ENCODE assay signal across 14 cellular contexts in the genomic region with DNA sequence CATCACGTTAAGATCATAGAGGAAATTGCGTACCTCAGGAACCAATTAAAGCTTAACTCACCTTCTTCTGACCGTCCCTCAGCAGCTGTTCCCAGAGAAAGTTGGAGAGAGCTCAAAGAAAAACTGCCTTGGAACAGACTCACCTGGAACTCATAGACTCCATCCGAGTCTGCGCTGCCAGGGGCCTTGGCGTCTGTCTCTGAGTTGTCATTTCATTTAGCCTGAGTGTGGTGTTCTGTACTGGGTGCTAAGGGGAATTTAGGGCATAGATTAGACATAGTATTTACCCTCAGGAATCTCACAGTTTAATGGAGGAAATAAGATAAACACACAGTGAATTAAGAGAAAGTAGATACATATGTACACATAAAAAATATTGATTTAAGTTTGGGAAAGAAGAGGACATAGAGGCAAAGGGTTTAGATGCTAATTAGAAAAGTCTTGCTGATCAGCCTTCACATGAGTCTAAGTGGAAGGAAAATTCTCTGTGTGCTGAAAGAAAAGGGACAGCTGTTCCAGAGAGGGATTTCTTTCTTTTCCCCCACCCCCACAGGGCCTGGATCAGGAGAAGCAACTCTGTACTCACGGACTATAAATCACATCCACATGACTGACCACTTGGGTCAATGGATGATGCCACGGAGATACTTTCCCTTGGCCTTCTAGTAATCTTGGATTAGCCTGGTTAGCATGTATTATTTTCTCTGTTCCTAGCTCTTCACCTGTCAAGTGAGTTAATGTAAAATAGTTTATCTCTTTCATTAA.
DNase-seq lines count a peak whose midpoint lies in the region; ATAC-seq and TF ChIP-seq lines count a peak whose summit lies in the region.
"Had no signal": no experiment of that assay in that cellular context is flagged by ENCODE, and none has a peak within 500 bp of the region (broad histone marks: within the 10 kb centered on the region; RNA-seq: fewer than 3 reads in every experiment).

No MANE protein-coding gene starts in this region.

- no peak for DNase-seq in IMR-90
- no peak for DNase-seq in dorsolateral prefrontal cortex
- peak; percentile 17 for DNase-seq in medulla oblongata (ENCODE audit: extremely low spot score)
- DNase-seq in LoVo (ENCODE audit: low spot score) = no peak
- no peak for DNase-seq in HAP-1 (ENCODE audit: low spot score in 2 of 2)
- no peak for DNase-seq in activated CD4-positive, alpha-beta memory T cell treated with anti-CD3 and anti-CD28 coated beads, Interleukin-2, amount 10 ng/mL, durations not matched to agents 7 days and 5 days
- DNase-seq in ureter (ENCODE audit: low spot score) = no peak
- DNase-seq: activated CD4-positive, alpha-beta T cell treated with anti-CD3 and anti-CD28 coated beads, Interleukin-2, amount 50 U/mL, for 4 hours; NCI-H526; T1000 had no signal

- no peak overlapping the region for H4K8ac ChIP-seq in IMR-90 (ENCODE audit: low read depth in 2 of 2, low read length in 2 of 2)

- no peak overlapping the region for H2BK15ac ChIP-seq in IMR-90 (ENCODE audit: low read depth, low read length)

- H3K9me3 ChIP-seq in IMR-90 (ENCODE audit: control insufficient read depth, insufficient read depth, low read length) = 0 out of 2 replicates have a peak, but pooled peaks cover 2% of the 10 kb centered on the region
- H3K9me3 ChIP-seq in skeletal muscle satellite cell (replicated peaks; ENCODE audit: low read length) = no peaks in the 10 kb centered on the region
- no peaks in the 10 kb centered on the region for H3K9me3 ChIP-seq in HAP-1

- no peaks in the 10 kb centered on the region for H3K27me3 Mint-ChIP-seq in activated CD4-positive, alpha-beta memory T cell treated with anti-CD3 and anti-CD28 coated beads, Interleukin-2, amount 10 ng/mL, durations not matched to agents 7 days and 5 days
- H3K27me3 Mint-ChIP-seq: dendritic cell treated with granulocyte-macrophage colony-stimulating factor and Interleukin-4, amounts not matched to agents 40 ng/mL and 50 ng/mL, for 4 days had no signal

- H3K79me1 ChIP-seq in IMR-90 (ENCODE audit: low read depth in 1 of 2, low read length in 2 of 2) = no peaks in the 10 kb centered on the region

- H3K9ac ChIP-seq in IMR-90 (ENCODE audit: low read depth, low read length) (no peak overlapping the region), skeletal muscle satellite cell (ENCODE audit: low read depth, low read length) (peak overlapping the region; percentile 14)

- in situ Hi-C loops in IMR-90 (cut with MboI; ENCODE audit: low sequenced_read_pairs) = no loop called here
- in situ Hi-C loops in HAP-1 (cut with MboI; ENCODE audit: low sequenced_read_pairs) = no loop called here

- no peak for ATAC-seq in IMR-90 (ENCODE audit: low read depth)

- H3K4me3 ChIP-seq in IMR-90 (ENCODE audit: insufficient read depth, low read depth, low read length) = no peak overlapping the region
- H3K4me3 ChIP-seq in dorsolateral prefrontal cortex = no peak overlapping the region
- H3K4me3 ChIP-seq in skeletal muscle satellite cell (ENCODE audit: low read length) = peak overlapping the region; percentile 15
- H3K4me3 ChIP-seq in HAP-1 = no peak overlapping the region
- H3K4me3 ChIP-seq: skin epidermis had no signal

- H4K20me1 ChIP-seq in IMR-90 (ENCODE audit: insufficient read depth, low read length) = no peaks in the 10 kb centered on the region

- POLR2A ChIA-PET in IMR-90 (lab: Charles Lee; ENCODE audit: unreplicated experiment) = no interaction called here
- POLR2A ChIA-PET in activated CD4-positive, alpha-beta memory T cell treated with anti-CD3 and anti-CD28 coated beads, Interleukin-2, amount 10 ng/mL, durations not matched to agents 7 days and 5 days (lab: Charles Lee) = no interaction called here

- no TSS peak for BruUV-seq in IMR-90 (replicated peaks; lab: Mats Ljungman, UMichigan)

- H4K91ac ChIP-seq in IMR-90 (ENCODE audit: insufficient read depth, low read depth, low read length) = no peak overlapping the region

- dilution Hi-C loops in IMR-90 (cut with HindIII; ENCODE audit: low sequenced_read_pairs, unreplicated experiment) = no loop called here

- no peak overlapping the region for H2BK5ac ChIP-seq in IMR-90 (ENCODE audit: low read depth, low read length, poor library complexity, severe bottlenecking)

- H3K36me3 ChIP-seq in IMR-90 (ENCODE audit: control insufficient read depth, insufficient read depth, low read length) = no peaks in the 10 kb centered on the region
- H3K36me3 ChIP-seq in skeletal muscle satellite cell (ENCODE audit: insufficient read depth, low read length) = no peaks in the 10 kb centered on the region
- no peaks in the 10 kb centered on the region for H3K36me3 ChIP-seq in HAP-1 (replicated peaks)

- peaks cover 4% of the 10 kb centered on the region for H3K9me3 Mint-ChIP-seq in activated CD4-positive, alpha-beta memory T cell treated with anti-CD3 and anti-CD28 coated beads, Interleukin-2, amount 10 ng/mL, durations not matched to agents 7 days and 5 days
- H3K9me3 Mint-ChIP-seq: activated T-helper 1 cell treated with anti-CD3 and anti-CD28 coated beads, Interleukin-12 subunit alpha, Interleukin-12 subunit beta, Interleukin-2, Interleukin-4 antibody, amounts not matched to agents 30 ng/mL and 10 ng/mL and 1 ng/mL, durations not matched to agents 14 hours and 24 hours and 36 hours had no signal

- H3K14ac ChIP-seq in IMR-90 (replicated peaks; ENCODE audit: low read depth, low read length) = no peak overlapping the region

- no peak for TF ChIP-seq RAD21 in IMR-90 (IDR thresholded peaks at IDR 0.05; ENCODE audit: low read length)

- CTCF ChIA-PET in IMR-90 (lab: Yijun Ruan, JAX) = interaction anchor here (1.5 kb wide), 1 partner anchor 8 kb away, joined by 3 read pairs; no protein-coding TSS in a partner anchor
- CTCF ChIA-PET in activated CD4-positive, alpha-beta memory T cell treated with anti-CD3 and anti-CD28 coated beads, Interleukin-2, amount 10 ng/mL, durations not matched to agents 7 days and 5 days (lab: Charles Lee) = no interaction called here

- H3K27ac ChIP-seq in IMR-90 (ENCODE audit: insufficient read depth, low read length) (no peak overlapping the region), dorsolateral prefrontal cortex (peak overlapping the region in 42 of 59 donors; percentile 3 to 86 (median 62))

- intact Hi-C loops in IMR-90 (cut with micrococcal nuclease) (loop anchor here (5.0 kb wide), 1 partner anchor 890 kb away; the partner anchor contains the start of gene TLE1), dorsolateral prefrontal cortex (cut with DNase I) (loop anchor here in 1 of 2 donors (2.0 kb wide), 1 partner anchor 136 kb away; no protein-coding TSS in a partner anchor)

- H3K9me1 ChIP-seq in IMR-90 (ENCODE audit: insufficient read depth, low read length) = no peaks in the 10 kb centered on the region

- no peak overlapping the region for H2BK120ac ChIP-seq in IMR-90 (ENCODE audit: low read depth, low read length)

- no peak overlapping the region for H3K56ac ChIP-seq in IMR-90 (ENCODE audit: extremely low read depth, insufficient read depth, low read length)

- H3K27ac Mint-ChIP-seq in activated CD4-positive, alpha-beta memory T cell treated with anti-CD3 and anti-CD28 coated beads, Interleukin-2, amount 10 ng/mL, durations not matched to agents 7 days and 5 days = no peak overlapping the region
- H3K27ac Mint-ChIP-seq: activated T-helper 1 cell treated with anti-CD3 and anti-CD28 coated beads, Interleukin-12 subunit alpha, Interleukin-12 subunit beta, Interleukin-2, Interleukin-4 antibody, amounts not matched to agents 30 ng/mL and 10 ng/mL and 1 ng/mL, durations not matched to agents 14 hours and 24 hours and 36 hours; dendritic cell treated with granulocyte-macrophage colony-stimulating factor and Interleukin-4, amounts not matched to agents 40 ng/mL and 50 ng/mL, for 4 days had no signal

- H2BK20ac ChIP-seq in IMR-90 (ENCODE audit: low read depth, low read length) = no peak overlapping the region

- no peak overlapping the region for H3K23ac ChIP-seq in IMR-90 (ENCODE audit: low read depth, low read length)

- H3K18ac ChIP-seq in IMR-90 (ENCODE audit: low read depth, low read length) = no peak overlapping the region; the same call in 1 of the 2 replicates

- H2AK9ac ChIP-seq in IMR-90 (replicated peaks; ENCODE audit: low read depth, low read length, poor library complexity) = no peak overlapping the region

- H3K4me3 Mint-ChIP-seq in activated CD4-positive, alpha-beta memory T cell treated with anti-CD3 and anti-CD28 coated beads, Interleukin-2, amount 10 ng/mL, durations not matched to agents 7 days and 5 days = no peak overlapping the region
- H3K4me3 Mint-ChIP-seq: activated T-helper 1 cell treated with anti-CD3 and anti-CD28 coated beads, Interleukin-12 subunit alpha, Interleukin-12 subunit beta, Interleukin-2, Interleukin-4 antibody, amounts not matched to agents 30 ng/mL and 10 ng/mL and 1 ng/mL, durations not matched to agents 14 hours and 24 hours and 36 hours; dendritic cell treated with granulocyte-macrophage colony-stimulating factor and Interleukin-4, amounts not matched to agents 40 ng/mL and 50 ng/mL, for 4 days had no signal

- H2AFZ ChIP-seq in IMR-90 (replicated peaks; ENCODE audit: low read length, poor library complexity) = peak overlapping the region; percentile 26

- H3K4ac ChIP-seq in IMR-90 (ENCODE audit: low read depth, low read length) = no peak overlapping the region

- H3K4me1 ChIP-seq in IMR-90 (ENCODE audit: control insufficient read depth, insufficient read depth, low read length) (no peaks in the 10 kb centered on the region; the same call in 1 of the 2 replicates), skeletal muscle satellite cell (ENCODE audit: control insufficient read depth, insufficient read depth, low read length) (peaks cover 25% of the 10 kb centered on the region), HAP-1 (no peaks in the 10 kb centered on the region)

- H3K4me2 ChIP-seq in IMR-90 (ENCODE audit: low read depth, low read length) = no peak overlapping the region
- H3K4me2 ChIP-seq in skeletal muscle satellite cell (ENCODE audit: low read length) = peak overlapping the region; percentile 48

- no peak for TF ChIP-seq POLR2A in IMR-90 (IDR thresholded peaks at IDR 0.05; ENCODE audit: low read depth, low read length)

- TF ChIP-seq CTCF in IMR-90 (conservative IDR thresholded peaks at IDR 0.05; ENCODE audit: low read depth, low read length) (no peak), dorsolateral prefrontal cortex (IDR thresholded peaks at IDR 0.05 in 54 of 56, conservative IDR thresholded peaks at IDR 0.05 in 2 of 56; ENCODE audit: low read depth in 1 of 56, partially characterized antibody in 56 of 56) (no peak)

- H4K5ac ChIP-seq in IMR-90 (ENCODE audit: low read depth, low read length) = no peak overlapping the region

- H3K4me1 Mint-ChIP-seq in activated CD4-positive, alpha-beta memory T cell treated with anti-CD3 and anti-CD28 coated beads, Interleukin-2, amount 10 ng/mL, durations not matched to agents 7 days and 5 days = no peaks in the 10 kb centered on the region

- WGBS in IMR-90 (ENCODE audit: extremely low coverage in 2 of 2, insufficient read length in 1 of 2), 2 experiments = no CpG with 5 or more reads among the region's 8 CpGs

- H3K36me3 Mint-ChIP-seq in activated CD4-positive, alpha-beta memory T cell treated with anti-CD3 and anti-CD28 coated beads, Interleukin-2, amount 10 ng/mL, durations not matched to agents 7 days and 5 days (ENCODE audit: low read depth) = no peaks in the 10 kb centered on the region

- H3K27me3 ChIP-seq in IMR-90 (ENCODE audit: control insufficient read depth, insufficient read depth, low read length) (no peaks in the 10 kb centered on the region), dorsolateral prefrontal cortex (no peaks in the 10 kb centered on the region), skeletal muscle satellite cell (ENCODE audit: control insufficient read depth, insufficient read depth, low read length) (no peaks in the 10 kb centered on the region), HAP-1 (ENCODE audit: low read depth) (no peaks in the 10 kb centered on the region)

- no peak overlapping the region for H2AK5ac ChIP-seq in IMR-90 (ENCODE audit: low read depth, low read length)
